Comparison of ENCODE assay signal across 13 cellular contexts in genomic region chr10:14670551-14671240, GRCh38.
A peak's percentile ranks its signal among the peaks of the same experiment; 100 is the strongest.
DNase-seq lines count a peak whose midpoint lies in the region; TF ChIP-seq lines count a peak whose summit lies in the region.
"Had no signal": no experiment of that assay in that cellular context is flagged by ENCODE, and none has a peak within 500 bp of the region (broad histone marks: within the 10 kb centered on the region; RNA-seq: fewer than 3 reads in every experiment).

No MANE protein-coding gene starts in this region.

- peak overlapping the region; percentile 5 for H3K4me3 ChIP-seq in AG10803 (ENCODE audit: low read length)
- H3K4me3 ChIP-seq in PC-9, result no peak overlapping the region
- no peak overlapping the region for H3K4me3 ChIP-seq in trophoblast cell (ENCODE audit: low read depth, low read length)
- H3K4me3 ChIP-seq: tibial artery had no signal

- peak overlapping the region; percentile 63 for H4K91ac ChIP-seq in trophoblast cell (ENCODE audit: low read depth, low read length)

- H4K8ac ChIP-seq in trophoblast cell (ENCODE audit: low read depth, low read length), result no peak overlapping the region

- H4K20me1 ChIP-seq in PC-9 (ENCODE audit: insufficient read depth), result no peaks in the 10 kb centered on the region

- no peak overlapping the region for H3K4ac ChIP-seq in trophoblast cell (ENCODE audit: low read depth, low read length)

- no peak for TF ChIP-seq CTCF in AG10803 (conservative IDR thresholded peaks at IDR 0.05; ENCODE audit: low read length)
- no peak for TF ChIP-seq CTCF in PC-9 (conservative IDR thresholded peaks at IDR 0.05)
- no peak for TF ChIP-seq CTCF in GM13976 (IDR thresholded peaks at IDR 0.05; ENCODE audit: borderline replicate concordance, control extremely low read depth, extremely low read depth, insufficient read depth, missing control alignments)

- H4K12ac ChIP-seq in trophoblast cell (ENCODE audit: low read depth, low read length), result no peak overlapping the region

- peak overlapping the region; percentile 73 for H2BK12ac ChIP-seq in trophoblast cell (ENCODE audit: low read length)

- intact Hi-C loops in PC-9 (cut with micrococcal nuclease; ENCODE audit: unreplicated experiment), result no loop called here

- H3K79me2 ChIP-seq in PC-9 (ENCODE audit: low read depth), result no peaks in the 10 kb centered on the region
- H3K79me2 ChIP-seq in trophoblast cell (ENCODE audit: control insufficient read depth, insufficient read depth, low read length, poor library complexity), result no peaks in the 10 kb centered on the region

- no peak overlapping the region for H2BK5ac ChIP-seq in trophoblast cell (ENCODE audit: low read depth, low read length, poor library complexity)

- no peak overlapping the region for H2AK5ac ChIP-seq in trophoblast cell (ENCODE audit: low read length)

- H3K23ac ChIP-seq in trophoblast cell (ENCODE audit: low read length), result no peak overlapping the region

- H2AFZ ChIP-seq in PC-9 (peak overlapping the region; percentile 39), trophoblast cell (ENCODE audit: insufficient read depth, low read length, poor library complexity) (no peak overlapping the region)

- peaks cover 17% of the 10 kb centered on the region; the same call in 1 of the 2 replicates for H3F3A ChIP-seq in PC-9 (ENCODE audit: insufficient read depth, low read depth)

- no peak overlapping the region for H3K18ac ChIP-seq in trophoblast cell (ENCODE audit: low read length)

- POLR2A ChIA-PET in PC-9 (lab: Charles Lee; ENCODE audit: unreplicated experiment), result no interaction called here

- H3K9me3 ChIP-seq in PC-9 (ENCODE audit: insufficient read depth, low read depth) (no peaks in the 10 kb centered on the region), trophoblast cell (ENCODE audit: insufficient read depth, low read depth, low read length) (no peaks in the 10 kb centered on the region)
- H3K9me3 ChIP-seq: tibial artery had no signal

- H3K27me3 ChIP-seq in PC-9 (ENCODE audit: insufficient read depth, low read depth) (no peaks in the 10 kb centered on the region), trophoblast cell (ENCODE audit: insufficient read depth, low read length) (no peaks in the 10 kb centered on the region)
- H3K27me3 ChIP-seq: tibial artery had no signal

- H3K9me2 ChIP-seq in PC-9 (ENCODE audit: insufficient read depth), result no peaks in the 10 kb centered on the region; the same call in 1 of the 2 replicates

- in situ Hi-C loops in GM13976 (cut with MboI; ENCODE audit: low sequenced_read_pairs, unreplicated experiment), result no loop called here

- BruUV-seq in PC-9 (replicated peaks; lab: Mats Ljungman, UMichigan), result no TSS peak

- DNase-seq in AG10803 (ENCODE audit: low read depth), result peak; percentile 55
- peak in 1 of 2 experiments; percentile 45 for DNase-seq in PC-9
- DNase-seq in fibroblast of the conjunctiva (ENCODE audit: low read depth), result peak; percentile 41
- no peak for DNase-seq in trophoblast cell
- no peak for DNase-seq in midbrain (lab: John Stamatoyannopoulos, UW)
- DNase-seq in NCI-H2081 (lab: John Stamatoyannopoulos, UW), result no peak
- no peak for DNase-seq in GM13976 (ENCODE audit: low spot score)
- no peak for DNase-seq in NCI-H82 treated with DMSO at 0.1 percent for 48 hours (lab: John Stamatoyannopoulos, UW; ENCODE audit: unreplicated experiment)
- DNase-seq: activated CD4-positive, alpha-beta T cell treated with anti-CD3 and anti-CD28 coated beads for 48 hours; CD4-positive, alpha-beta T cell; dermis blood vessel endothelial cell; NCI-H187; tibial artery had no signal

- H3K4me1 ChIP-seq in PC-9 (replicated peaks; ENCODE audit: insufficient read depth) (peaks cover 20% of the 10 kb centered on the region), trophoblast cell (ENCODE audit: control insufficient read depth in 1 of 2, insufficient read depth in 2 of 2, low read length in 2 of 2) (peaks cover 5 to 14% of the 10 kb centered on the region in 2 experiments)

- CTCF ChIA-PET in PC-9 (lab: Charles Lee), result no interaction called here

- H2BK120ac ChIP-seq in trophoblast cell (ENCODE audit: insufficient read depth, low read length, poor library complexity), result no peak overlapping the region

- no CpG with 5 or more reads among the region's 8 CpGs for WGBS in trophoblast cell (ENCODE audit: extremely low coverage, insufficient coverage, insufficient read length)

- no peak overlapping the region for H3K9ac ChIP-seq in trophoblast cell (ENCODE audit: low read length)

- peak overlapping the region; percentile 27; the same call in 1 of the 2 replicates for H3K27ac ChIP-seq in PC-9
- H3K27ac ChIP-seq in trophoblast cell (ENCODE audit: low read depth, low read length), result no peak overlapping the region

- H3K4me2 ChIP-seq in PC-9 (peak overlapping the region; percentile 39), trophoblast cell (ENCODE audit: low read length) (no peak overlapping the region)

- no peak overlapping the region for H3K14ac ChIP-seq in trophoblast cell (ENCODE audit: low read length)

- H3K36me3 ChIP-seq in PC-9 (ENCODE audit: low read depth), result no peaks in the 10 kb centered on the region; the same call in 1 of the 2 replicates
- H3K36me3 ChIP-seq in trophoblast cell (ENCODE audit: control insufficient read depth in 1 of 2, insufficient read depth in 2 of 2, low read length in 2 of 2), result no peaks in the 10 kb centered on the region
- H3K36me3 ChIP-seq: tibial artery had no signal

- peaks cover 8% of the 10 kb centered on the region for H3K79me1 ChIP-seq in trophoblast cell (ENCODE audit: low read length)

Comparison
In these comparisons a context has a peak if more than half of its experiments do, and no peak if none do; other contexts are left out.
1. DNase-seq: peak in AG10803 (single experiment) and fibroblast of the conjunctiva (single experiment); none in trophoblast cell (0 of 2), midbrain (single experiment), NCI-H2081 (0 of 2), GM13976 (single experiment) and NCI-H82 treated with DMSO at 0.1 percent for 48 hours (single experiment).